In the genomic region with DNA sequence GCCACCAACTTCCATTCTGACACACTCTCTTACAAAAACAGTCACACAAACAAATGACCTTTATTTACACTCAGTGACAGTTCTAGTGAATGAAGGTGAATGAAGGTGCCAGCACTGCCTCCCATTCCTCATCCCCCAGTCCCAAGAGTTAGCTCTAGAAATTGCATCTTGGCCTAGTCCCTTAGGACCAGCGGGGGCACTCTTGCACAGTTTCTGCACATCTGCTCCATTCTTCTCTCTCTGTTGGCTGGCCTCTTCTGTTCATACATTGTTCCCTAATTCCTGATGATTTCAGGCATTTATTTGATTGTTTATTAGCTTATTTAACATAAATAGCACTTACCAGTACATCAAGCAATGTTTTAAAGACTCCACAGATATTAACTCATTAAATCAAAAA, we compare ENCODE assay signal across 9 cellular contexts. TPM values are rescaled to one million over a fixed set of nuclear protein-coding genes. Genes with fewer than 3 reads are reported as not detected.
DNase-seq lines count a peak whose midpoint lies in the region; ATAC-seq and TF ChIP-seq lines count a peak whose summit lies in the region.
"Had no signal": no experiment of that assay in that cellular context is flagged by ENCODE, and none has a peak within 500 bp of the region (broad histone marks: within the 10 kb centered on the region; RNA-seq: fewer than 3 reads in every experiment).

No MANE protein-coding gene starts in this region.

- ATAC-seq in GM18861 (IDR thresholded peaks at IDR 0.05; ENCODE audit: unreplicated experiment) (no peak), GM21360 (IDR thresholded peaks at IDR 0.05; ENCODE audit: unreplicated experiment) (no peak), HG03439 (IDR thresholded peaks at IDR 0.05; ENCODE audit: unreplicated experiment) (no peak)

- WGBS in hepatocyte (ENCODE audit: low lambda C conversion rate, missing lambda C conversion rate), result 85% methylated on average over 1 of the region's 1 CpG

- no peaks in the 10 kb centered on the region for H3K4me1 ChIP-seq in hepatocyte (ENCODE audit: insufficient read depth)
- no peaks in the 10 kb centered on the region for H3K4me1 ChIP-seq in Karpas-422 (ENCODE audit: low read length)

- H3K4me3 ChIP-seq in AG09309 (ENCODE audit: control insufficient read depth, low read depth, low read length), result no peak overlapping the region
- no peak overlapping the region for H3K4me3 ChIP-seq in hepatocyte
- no peak overlapping the region for H3K4me3 ChIP-seq in Karpas-422 (ENCODE audit: low read length)
- H3K4me3 ChIP-seq: GM23248 had no signal

- TF ChIP-seq CTCF in AG09309 (IDR thresholded peaks at IDR 0.05; ENCODE audit: control insufficient read depth, insufficient read depth, low read depth, low read length, missing control alignments) (peak; percentile 6), GM13977 (IDR thresholded peaks at IDR 0.05; ENCODE audit: extremely low read depth, insufficient read depth, missing control alignments) (peak; percentile 19), hepatocyte (IDR thresholded peaks at IDR 0.05; ENCODE audit: poor library complexity) (peak; percentile 17)

- no peaks in the 10 kb centered on the region for H3K36me3 ChIP-seq in hepatocyte (replicated peaks; ENCODE audit: insufficient read depth, low read depth)
- H3K36me3 ChIP-seq in Karpas-422 (ENCODE audit: insufficient read depth, low read length), result no peaks in the 10 kb centered on the region

- H4K20me1 ChIP-seq in hepatocyte (ENCODE audit: insufficient read depth, poor library complexity, severe bottlenecking) (peaks cover 9% of the 10 kb centered on the region), Karpas-422 (ENCODE audit: insufficient read depth, low read depth, low read length) (no peaks in the 10 kb centered on the region)

- no peak overlapping the region for H3K27ac ChIP-seq in hepatocyte
- no peak overlapping the region for H3K27ac ChIP-seq in Karpas-422 (ENCODE audit: low read length)
- H3K27ac ChIP-seq: GM23248 had no signal

- H3K9me3 ChIP-seq in hepatocyte (ENCODE audit: low read depth), result no peaks in the 10 kb centered on the region
- no peaks in the 10 kb centered on the region for H3K9me3 ChIP-seq in Karpas-422 (ENCODE audit: low read length)

- H2AFZ ChIP-seq in hepatocyte, result no peak overlapping the region
- H2AFZ ChIP-seq in Karpas-422 (ENCODE audit: low read length), result no peak overlapping the region
- H2AFZ ChIP-seq: GM23248 had no signal

- H3K9me2 ChIP-seq in hepatocyte (replicated peaks; ENCODE audit: insufficient read depth), result no peaks in the 10 kb centered on the region
- no peaks in the 10 kb centered on the region for H3K9me2 ChIP-seq in Karpas-422 (replicated peaks; ENCODE audit: insufficient read depth, low read length)

- in situ Hi-C loops in GM13977 (cut with MboI; ENCODE audit: low pct_unique_long_range_greater_than_20kb, low sequenced_read_pairs, unreplicated experiment), result no loop called here

- peaks cover 34% of the 10 kb centered on the region for H3K79me2 ChIP-seq in hepatocyte
- no peaks in the 10 kb centered on the region for H3K79me2 ChIP-seq in Karpas-422 (ENCODE audit: low read length)

- H3K4me2 ChIP-seq in hepatocyte (no peak overlapping the region), Karpas-422 (ENCODE audit: low read depth, low read length, poor library complexity, severe bottlenecking) (no peak overlapping the region)

- no peak for DNase-seq in AG09309 (ENCODE audit: low read depth)
- no peak for DNase-seq in GM13977 (ENCODE audit: low spot score)
- DNase-seq in RKO (ENCODE audit: low spot score), result peak; percentile 11
- DNase-seq in hepatocyte (ENCODE audit: low spot score), result no peak
- DNase-seq in Karpas-422, result no peak
- DNase-seq: GM23248 had no signal

- no peaks in the 10 kb centered on the region for H3K27me3 ChIP-seq in hepatocyte
- no peaks in the 10 kb centered on the region for H3K27me3 ChIP-seq in Karpas-422 (ENCODE audit: low read length)

- no peak overlapping the region for H3K9ac ChIP-seq in Karpas-422 (ENCODE audit: low read length)
- H3K9ac ChIP-seq: GM23248 had no signal

RNA-seq across cellular contexts. Expression of a gene that starts 30.9 kb away (rescaled TPM):
- total RNA-seq in hepatocyte, result 6.9 and 8.1 TPM in 2 replicates
- 6.3 and 7.1 TPM in 2 replicates for polyA plus RNA-seq in hepatocyte
- 0.11 and 0.22 TPM in 2 replicates for total RNA-seq in Karpas-422 (2014; rRNA removed; shearing (Covaris generic); ENCODE audit: low replicate concordance)
